ENCODE assay signal across 8 cellular contexts in the genomic region with DNA sequence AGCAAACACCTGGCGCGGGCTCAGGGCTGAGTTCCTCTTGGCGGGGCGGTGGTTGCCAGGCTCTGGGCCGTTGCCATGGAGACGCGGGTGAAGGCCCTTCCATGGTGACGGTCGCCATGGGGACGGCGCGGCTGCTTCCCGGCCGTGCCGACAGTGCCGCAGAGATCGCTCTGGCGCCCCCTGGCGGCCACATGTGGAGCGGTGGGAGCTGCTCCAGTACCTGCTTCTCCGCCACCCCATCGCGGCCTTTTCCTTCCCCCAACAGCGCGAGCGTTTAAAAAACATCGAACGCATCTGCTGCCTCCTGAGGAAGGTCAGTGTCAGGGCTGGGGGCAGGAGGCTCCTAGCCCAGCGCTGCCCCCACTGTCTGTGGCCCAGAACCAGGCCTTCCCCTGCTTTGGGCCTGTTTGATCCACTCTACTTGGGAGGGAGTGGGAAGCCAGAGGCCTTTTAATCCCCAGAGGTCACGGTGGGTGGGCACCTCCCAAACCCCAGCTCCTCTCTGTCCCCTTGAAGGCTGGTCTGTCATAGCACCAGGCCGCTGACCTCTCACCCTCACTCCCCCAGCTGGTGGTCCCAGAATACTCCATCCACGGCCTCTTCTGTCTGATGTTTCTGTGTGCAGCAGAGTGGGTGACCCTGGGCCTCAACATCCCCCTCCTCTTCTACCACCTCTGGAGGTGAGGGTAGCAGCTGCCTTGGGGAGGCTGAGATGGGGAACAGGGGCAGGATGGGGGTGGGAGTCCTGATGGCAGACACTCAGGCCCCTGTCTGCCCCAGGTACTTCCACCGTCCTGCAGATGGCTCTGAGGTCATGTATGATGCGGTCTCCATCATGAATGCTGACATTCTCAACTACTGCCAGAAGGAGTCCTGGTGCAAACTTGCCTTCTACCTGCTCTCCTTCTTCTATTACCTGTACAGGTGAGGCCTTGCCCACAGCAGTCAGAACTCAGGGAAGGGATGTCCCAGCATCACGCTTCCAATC. TPM values are rescaled to one million over a fixed set of nuclear protein-coding genes. Genes with fewer than 3 reads are reported as not detected.
DNase-seq lines count a peak whose midpoint lies in the region; ATAC-seq and TF ChIP-seq lines count a peak whose summit lies in the region.

No MANE protein-coding gene starts in this region.

- TF ChIP-seq POLR2A in ovary (IDR thresholded peaks at IDR 0.05): no peak

- no peak overlapping the region for H3K27ac ChIP-seq in ovary
- no peak overlapping the region for H3K27ac ChIP-seq in tibial artery

- no peak for TF ChIP-seq EP300 in ovary (IDR thresholded peaks at IDR 0.05)

- H3K36me3 Mint-ChIP-seq in activated naive CD4-positive, alpha-beta T cell treated with anti-CD3 and anti-CD28 coated beads for 36 hours (ENCODE audit: low read depth): no peaks in the 10 kb centered on the region

- H3K4me3 ChIP-seq in GM12864 (ENCODE audit: low read depth, low read length): no peak overlapping the region
- H3K4me3 ChIP-seq in ovary: no peak overlapping the region
- H3K4me3 ChIP-seq in tibial artery: no peak overlapping the region

- 13 to 15% (median 13%) methylated on average over 31 to 35 of the region's 35 CpGs for WGBS in ovary, 3 donors

- H3K9me3 ChIP-seq in ovary: no peaks in the 10 kb centered on the region
- no peaks in the 10 kb centered on the region for H3K9me3 ChIP-seq in tibial artery

- H3K36me3 ChIP-seq in ovary (no peaks in the 10 kb centered on the region), tibial artery (peaks cover 0 to 17% (median 4%) of the 10 kb centered on the region in 3 donors)

- TF ChIP-seq CTCF in GM12864 (IDR thresholded peaks at IDR 0.05; ENCODE audit: low read depth, low read length, missing control alignments) (peak; percentile 97), ovary (IDR thresholded peaks at IDR 0.05) (peak; percentile 97 to 99 (median 99)), tibial artery (IDR thresholded peaks at IDR 0.05) (peak; percentile 98 to 99)

- no peak overlapping the region for H3K4me3 Mint-ChIP-seq in activated naive CD4-positive, alpha-beta T cell treated with anti-CD3 and anti-CD28 coated beads for 36 hours

- H3K4me1 ChIP-seq in ovary (ENCODE audit: insufficient read depth): peaks cover 6% of the 10 kb centered on the region
- H3K4me1 ChIP-seq in tibial artery: peaks cover 3 to 30% (median 27%) of the 10 kb centered on the region in 4 donors

- H3K27ac Mint-ChIP-seq in activated naive CD4-positive, alpha-beta T cell treated with anti-CD3 and anti-CD28 coated beads for 36 hours: peak overlapping the region; percentile 59

- peak; percentile 73 for ATAC-seq in HG02588 (IDR thresholded peaks at IDR 0.05; ENCODE audit: unreplicated experiment)

- peaks cover 28% of the 10 kb centered on the region for H3K4me1 Mint-ChIP-seq in activated naive CD4-positive, alpha-beta T cell treated with anti-CD3 and anti-CD28 coated beads for 36 hours (ENCODE audit: low read depth)

- H3K9me3 Mint-ChIP-seq in activated naive CD4-positive, alpha-beta T cell treated with anti-CD3 and anti-CD28 coated beads for 36 hours: no peaks in the 10 kb centered on the region

- DNase-seq in GM12864 (ENCODE audit: low read depth) (peak; percentile 93), NCI-H1092 treated with DMSO at 0.1 percent for 48 hours (lab: John Stamatoyannopoulos, UW) (peak; percentile 97), SK-N-DZ (ENCODE audit: low spot score) (peak; percentile 98), germinal center (ENCODE audit: low spot score) (peak; percentile 97), ovary (peak; percentile 97 to 100 (median 98)), tibial artery (peak; percentile 97 to 98)
- peak; percentile 99 for DNase-seq in activated naive CD4-positive, alpha-beta T cell treated with anti-CD3 and anti-CD28 coated beads for 36 hours

- intact Hi-C loops in activated naive CD4-positive, alpha-beta T cell treated with anti-CD3 and anti-CD28 coated beads for 36 hours (cut with micrococcal nuclease): loop anchor here (1.0 kb wide), 2 partner anchors 14 to 60 kb away; a partner anchor contains a TSS
- intact Hi-C loops in ovary (cut with DNase I) (loop anchor here in 3 of 4 donors (1.0 to 10.0 kb wide), 4 partner anchors 52 to 65 kb away; a partner anchor contains a TSS), tibial artery (cut with DNase I; ENCODE audit: low total_unique reads) (loop anchor here (2.0 kb wide), 1 partner anchor 60 kb away; no protein-coding TSS in a partner anchor)

- CTCF ChIA-PET in activated naive CD4-positive, alpha-beta T cell treated with anti-CD3 and anti-CD28 coated beads for 36 hours (lab: Charles Lee): interaction anchor here (0.5 to 2.4 kb wide), 11 partner anchors 10 to 389 kb away, joined by 3 to 19 read pairs (median 4); no protein-coding TSS in a partner anchor

- no peaks in the 10 kb centered on the region for H3K27me3 Mint-ChIP-seq in activated naive CD4-positive, alpha-beta T cell treated with anti-CD3 and anti-CD28 coated beads for 36 hours (ENCODE audit: low read depth)

- no peaks in the 10 kb centered on the region for H3K27me3 ChIP-seq in ovary
- H3K27me3 ChIP-seq in tibial artery: no peaks in the 10 kb centered on the region

RNA-seq across cellular contexts. Expression of a gene that starts 4.8 kb away (rescaled TPM):
- polyA plus RNA-seq in SK-N-DZ (2014; cell fraction: cytosol; rRNA removed): 9.1 and 13.5 TPM in 2 replicates
- 9.0 and 14.4 TPM in 2 replicates for polyA plus RNA-seq in SK-N-DZ (2014; cell fraction: nucleus; rRNA removed)
- 1 to 10 TPM; 1.2 to 1.6 TPM for total RNA-seq in activated naive CD4-positive, alpha-beta T cell treated with anti-CD3 and anti-CD28 coated beads for 36 hours
- 1 to 10 TPM in 2 of 7 donors, under 1 TPM in 4, not detected in 1; 0.33 to 2.5 (median 0.85) TPM for total RNA-seq in ovary
- under 1 TPM; 0.36 to 0.48 TPM for polyA plus RNA-seq in ovary

RNA-seq across cellular contexts. Expression of a gene that starts 6.2 kb away (rescaled TPM):
- 115 and 153 TPM in 2 replicates for polyA plus RNA-seq in SK-N-DZ (2014; cell fraction: cytosol; rRNA removed)
- polyA plus RNA-seq in SK-N-DZ (2014; cell fraction: nucleus; rRNA removed): 114 and 115 TPM in 2 replicates
- total RNA-seq in activated naive CD4-positive, alpha-beta T cell treated with anti-CD3 and anti-CD28 coated beads for 36 hours: 10 to 100 TPM; 45.9 to 49.7 TPM
- 10 to 100 TPM; 43.8 to 91.0 (median 67.5) TPM for total RNA-seq in ovary
- polyA plus RNA-seq in ovary: 10 to 100 TPM; 39.3 to 63.9 TPM

RNA-seq across cellular contexts. Expression of a gene that starts 8.9 kb away (rescaled TPM):
- polyA plus RNA-seq in SK-N-DZ (2014; cell fraction: cytosol; rRNA removed): 3.3 and 4.1 TPM in 2 replicates
- polyA plus RNA-seq in SK-N-DZ (2014; cell fraction: nucleus; rRNA removed): 1.2 and 2.7 TPM in 2 replicates
- not detected for total RNA-seq in activated naive CD4-positive, alpha-beta T cell treated with anti-CD3 and anti-CD28 coated beads for 36 hours
- 10 to 100 TPM in 1 of 7 donors, under 1 TPM in 3, not detected in 3; 0.20 to 10.8 (median 0.60) TPM for total RNA-seq in ovary
- under 1 TPM in 1 of 2 donors, not detected in 1; 0.15 TPM for polyA plus RNA-seq in ovary

RNA-seq across cellular contexts. Expression of a gene that starts 14.3 kb away (rescaled TPM):
- 87.5 and 106 TPM in 2 replicates for polyA plus RNA-seq in SK-N-DZ (2014; cell fraction: cytosol; rRNA removed)
- polyA plus RNA-seq in SK-N-DZ (2014; cell fraction: nucleus; rRNA removed): 43.1 and 43.3 TPM in 2 replicates
- total RNA-seq in activated naive CD4-positive, alpha-beta T cell treated with anti-CD3 and anti-CD28 coated beads for 36 hours: 100 to 1,000 TPM; 112 to 115 TPM
- 100 to 1,000 TPM in 5 of 7 donors, 10 to 100 TPM in 2; 54.6 to 140 (median 119) TPM for total RNA-seq in ovary
- 100 to 1,000 TPM in 1 of 2 donors, 10 to 100 TPM in 1; 57.1 to 132 TPM for polyA plus RNA-seq in ovary

RNA-seq across cellular contexts. Expression of a gene that starts 25.3 kb away (rescaled TPM):
- polyA plus RNA-seq in SK-N-DZ (2014; cell fraction: cytosol; rRNA removed): 23.3 and 28.5 TPM in 2 replicates
- polyA plus RNA-seq in SK-N-DZ (2014; cell fraction: nucleus; rRNA removed): 47.1 and 57.3 TPM in 2 replicates
- 10 to 100 TPM; 36.9 to 41.7 TPM for total RNA-seq in activated naive CD4-positive, alpha-beta T cell treated with anti-CD3 and anti-CD28 coated beads for 36 hours
- 10 to 100 TPM; 15.7 to 47.8 (median 38.8) TPM for total RNA-seq in ovary
- polyA plus RNA-seq in ovary: 10 to 100 TPM in 1 of 2 donors, 1 to 10 TPM in 1; 4.6 to 19.4 TPM
